In genomic region chr22:26722159-26722558, GRCh38 we compare ENCODE assay signal across 1 cellular context.
TF ChIP-seq lines count a peak whose summit lies in the region.

No MANE protein-coding gene starts in this region.

TF ChIP-seq in IMR-90, 13 proteins besides CTCF, POLR2A, EP300 and RAD21:
- TF ChIP-seq BHLHE40 (IDR thresholded peaks at IDR 0.05; ENCODE audit: low read depth, low read length) = no peak
- 0 out of 2 replicates have a peak, but pooled peaks have one; percentile 10 for TF ChIP-seq FOS (IDR thresholded peaks at IDR 0.05; ENCODE audit: low read depth, low read length)
